ENCODE assay signal across 9 cellular contexts in the genomic region with DNA sequence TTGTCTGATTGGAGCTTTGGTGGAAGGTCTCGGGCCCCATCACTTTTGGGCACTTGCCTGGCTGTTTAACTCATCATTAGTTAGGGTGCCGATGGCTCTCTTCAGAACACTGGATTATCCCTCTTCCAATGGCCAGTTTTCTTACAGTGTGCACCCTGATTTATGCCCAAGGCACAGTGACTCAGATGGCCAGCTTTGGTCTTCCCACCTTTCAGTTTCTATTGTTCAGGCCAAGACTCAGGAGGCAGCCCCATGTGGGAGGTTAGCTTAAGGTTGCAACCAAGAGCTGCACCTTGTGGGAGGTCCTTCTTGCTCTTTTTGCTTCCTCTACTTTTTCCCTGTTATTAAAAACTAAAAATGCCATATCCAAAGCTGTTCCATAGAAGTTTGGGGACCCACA.
"Had no signal": no experiment of that assay in that cellular context is flagged by ENCODE, and none has a peak within 500 bp of the region (broad histone marks: within the 10 kb centered on the region; RNA-seq: fewer than 3 reads in every experiment).

No MANE protein-coding gene starts in this region.

- H2AFZ ChIP-seq: GM23248 had no signal

- DNase-seq: GM23248, GOT3, H7, IMR-90, KG1 had no signal

- H3K27ac ChIP-seq: GM23248 had no signal

- FAIRE-seq: HTR-8/SVneo, K562 had no signal

- H3K9ac ChIP-seq: GM23248 had no signal

- H3K4me3 ChIP-seq: GM23248, HAP-1, K562 had no signal

- H3K9me3 ChIP-seq: HAP-1 had no signal

- H3K36me3 ChIP-seq: HAP-1 had no signal

- H3K4me1 ChIP-seq: HAP-1 had no signal

- H3K27ac Mint-ChIP-seq: HFFc6 had no signal

- H3K4me3 Mint-ChIP-seq: HFFc6 had no signal
